8 cellular contexts compared by ENCODE assay signal in the genomic region with DNA sequence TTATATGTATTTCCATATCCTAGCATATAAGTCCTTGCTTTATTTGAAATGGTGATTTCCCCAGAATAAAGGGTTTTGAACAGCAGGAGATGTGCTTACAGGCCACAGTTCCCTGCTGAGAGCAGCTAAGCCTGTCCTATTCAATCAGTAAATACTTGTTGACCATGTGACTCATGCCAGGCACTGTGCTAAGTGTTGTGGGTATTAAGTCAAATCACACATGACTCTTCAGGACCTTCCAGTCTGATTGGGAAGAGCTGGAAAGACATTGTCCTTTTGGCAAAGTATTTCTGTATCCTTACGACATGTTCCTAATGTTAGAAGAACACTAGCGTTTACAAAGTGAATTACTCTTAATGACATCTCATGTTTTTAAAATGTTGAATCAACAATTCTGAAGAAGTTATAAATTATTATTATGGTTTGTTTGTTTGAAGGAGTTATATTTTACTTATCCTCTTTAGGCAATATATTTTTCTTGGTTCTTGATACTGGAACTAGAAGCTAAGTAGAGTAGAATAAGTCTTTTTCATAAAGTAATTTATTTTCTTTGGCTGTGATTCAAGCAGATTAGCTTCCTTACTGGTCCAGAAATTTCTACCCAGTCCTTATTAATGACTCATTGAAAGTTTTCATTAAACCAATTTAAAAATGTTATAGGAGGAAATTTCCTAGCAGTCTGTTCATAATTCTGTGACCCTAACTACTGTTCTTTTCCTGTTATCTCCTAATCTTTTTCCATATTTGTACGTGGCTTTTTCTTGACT.
A peak's percentile ranks its signal among the peaks of the same experiment; 100 is the strongest.
DNase-seq lines count a peak whose midpoint lies in the region; ATAC-seq and TF ChIP-seq lines count a peak whose summit lies in the region.

No MANE protein-coding gene starts in this region.

- no peaks in the 10 kb centered on the region for H3K27me3 Mint-ChIP-seq in activated CD4-positive, alpha-beta memory T cell treated with anti-CD3 and anti-CD28 coated beads for 36 hours

- H3K9me3 ChIP-seq in NT2/D1 (ENCODE audit: insufficient read depth, low read length): no peaks in the 10 kb centered on the region
- H3K9me3 ChIP-seq in esophagus muscularis mucosa: no peaks in the 10 kb centered on the region

- no peak for TF ChIP-seq EP300 in esophagus muscularis mucosa (IDR thresholded peaks at IDR 0.05)

- intact Hi-C loops in activated CD4-positive, alpha-beta memory T cell treated with anti-CD3 and anti-CD28 coated beads for 36 hours (cut with micrococcal nuclease): no loop called here
- intact Hi-C loops in esophagus muscularis mucosa (cut with DNase I): no loop called here

- H3K4me3 Mint-ChIP-seq in activated CD4-positive, alpha-beta memory T cell treated with anti-CD3 and anti-CD28 coated beads for 36 hours: no peak overlapping the region

- no peak for TF ChIP-seq POLR2A in esophagus muscularis mucosa (IDR thresholded peaks at IDR 0.05; ENCODE audit: low read depth)

- H3K4me1 ChIP-seq in NT2/D1 (ENCODE audit: insufficient read depth, insufficient read length): no peaks in the 10 kb centered on the region
- H3K4me1 ChIP-seq in esophagus muscularis mucosa: peaks cover 0 to 9% (median 3%) of the 10 kb centered on the region in 4 donors

- no peak overlapping the region for H3K9ac ChIP-seq in NT2/D1 (ENCODE audit: insufficient read length, low read depth)

- no peak overlapping the region for H3K27ac Mint-ChIP-seq in activated CD4-positive, alpha-beta memory T cell treated with anti-CD3 and anti-CD28 coated beads for 36 hours

- H3K36me3 ChIP-seq in NT2/D1 (ENCODE audit: insufficient read depth, insufficient read length, low read length): peaks cover 68% of the 10 kb centered on the region
- H3K36me3 ChIP-seq in esophagus muscularis mucosa: peaks cover 33 to 90% (median 64%) of the 10 kb centered on the region in 4 donors

- H3K9me3 Mint-ChIP-seq in activated CD4-positive, alpha-beta memory T cell treated with anti-CD3 and anti-CD28 coated beads for 36 hours: no peaks in the 10 kb centered on the region

- POLR2A ChIA-PET in activated CD4-positive, alpha-beta memory T cell treated with anti-CD3 and anti-CD28 coated beads for 36 hours (lab: Charles Lee): no interaction called here

- DNase-seq in HCEC 1CT (peak; percentile 49), NT2/D1 (ENCODE audit: low read depth, low spot score) (peak; percentile 91), foreskin fibroblast (peak; percentile 69 to 79), retina (peak; percentile 3), occipital lobe (lab: John Stamatoyannopoulos, UW) (no peak), esophagus muscularis mucosa (ENCODE audit: extremely low spot score) (no peak)
- DNase-seq in activated CD4-positive, alpha-beta memory T cell treated with anti-CD3 and anti-CD28 coated beads for 36 hours: no peak

- no peak overlapping the region for H3K27ac ChIP-seq in esophagus muscularis mucosa (replicated peaks in 1 of 4)

- no peaks in the 10 kb centered on the region for H3K4me1 Mint-ChIP-seq in activated CD4-positive, alpha-beta memory T cell treated with anti-CD3 and anti-CD28 coated beads for 36 hours (ENCODE audit: low read depth)

- WGBS in esophagus muscularis mucosa: 56% methylated on average over 3 of the region's 3 CpGs

- H3K27me3 ChIP-seq in NT2/D1 (ENCODE audit: insufficient read depth, insufficient read length) (no peaks in the 10 kb centered on the region), esophagus muscularis mucosa (no peaks in the 10 kb centered on the region)

- no peak for TF ChIP-seq CTCF in foreskin fibroblast (IDR thresholded peaks at IDR 0.05; ENCODE audit: low read depth, low read length)
- no peak for TF ChIP-seq CTCF in esophagus muscularis mucosa (IDR thresholded peaks at IDR 0.05)

- CTCF ChIA-PET in activated CD4-positive, alpha-beta memory T cell treated with anti-CD3 and anti-CD28 coated beads for 36 hours (lab: Charles Lee): interaction anchor here (0.9 kb wide), 1 partner anchor 34 kb away, joined by 3 read pairs; no protein-coding TSS in a partner anchor

- ATAC-seq in HG02852 (IDR thresholded peaks at IDR 0.05; ENCODE audit: unreplicated experiment): no peak

- H3K36me3 Mint-ChIP-seq in activated CD4-positive, alpha-beta memory T cell treated with anti-CD3 and anti-CD28 coated beads for 36 hours: peaks cover 29% of the 10 kb centered on the region

- H3K4me3 ChIP-seq in NT2/D1 (ENCODE audit: insufficient read length, low read depth) (no peak overlapping the region), foreskin fibroblast (ENCODE audit: low read depth in 1 of 2, low read length in 2 of 2) (no peak overlapping the region), esophagus muscularis mucosa (no peak overlapping the region)

Comparison
In these comparisons a context has a peak if more than half of its experiments do, and no peak if none do; other contexts are left out.
1. DNase-seq: peak in HCEC 1CT (single experiment), NT2/D1 (single experiment), foreskin fibroblast (2 of 2) and retina (single experiment); none in occipital lobe (single experiment), activated CD4-positive, alpha-beta memory T cell treated with anti-CD3 and anti-CD28 coated beads for 36 hours (single experiment) and esophagus muscularis mucosa (single experiment).